ENCODE assay signal across 2 cellular contexts in genomic region chr3:50168388-50168787, GRCh38.
TF ChIP-seq lines count a peak whose summit lies in the region.

No MANE protein-coding gene starts in this region.

TF ChIP-seq in IMR-90, 13 proteins besides CTCF, POLR2A, EP300 and RAD21:
- TF ChIP-seq BHLHE40 (IDR thresholded peaks at IDR 0.05; ENCODE audit: low read depth, low read length): no peak
- no peak for TF ChIP-seq SMC3 (IDR thresholded peaks at IDR 0.05; ENCODE audit: low read depth, low read length)
- TF ChIP-seq ELK1 (IDR thresholded peaks at IDR 0.05; ENCODE audit: borderline replicate concordance, low read depth, low read length): no peak
- TF ChIP-seq MAFK (IDR thresholded peaks at IDR 0.05; ENCODE audit: low read depth, low read length): no peak
- TF ChIP-seq MAZ (IDR thresholded peaks at IDR 0.05; ENCODE audit: borderline replicate concordance, low read depth, low read length): no peak
- no peak for TF ChIP-seq NFE2L2 (IDR thresholded peaks at IDR 0.05; ENCODE audit: low read depth, low read length)
- TF ChIP-seq RCOR1 (IDR thresholded peaks at IDR 0.05; ENCODE audit: insufficient replicate concordance, low read length): no peak
- TF ChIP-seq RFX5 (IDR thresholded peaks at IDR 0.05; ENCODE audit: low read depth, low read length): no peak
- no peak for TF ChIP-seq CEBPB (IDR thresholded peaks at IDR 0.05; ENCODE audit: low read depth, low read length)
- TF ChIP-seq FOS (IDR thresholded peaks at IDR 0.05; ENCODE audit: low read depth, low read length): no peak
- TF ChIP-seq MXI1 (IDR thresholded peaks at IDR 0.05; ENCODE audit: borderline replicate concordance, low read depth, low read length): no peak
- no peak for TF ChIP-seq CHD1 (IDR thresholded peaks at IDR 0.05; ENCODE audit: low read depth, low read length)
- no peak for TF ChIP-seq USF2 (IDR thresholded peaks at IDR 0.05; ENCODE audit: low read depth, low read length)

TF ChIP-seq in H1, 55 proteins besides CTCF, POLR2A, EP300 and RAD21:
- TF ChIP-seq CBX5 (IDR thresholded peaks at IDR 0.05; ENCODE audit: low read depth, low read length) (no peak), SAP30 (IDR thresholded peaks at IDR 0.05; ENCODE audit: insufficient read depth, insufficient replicate concordance, low read length) (no peak), CHD1 (IDR thresholded peaks at IDR 0.05; ENCODE audit: low read depth, low read length) (no peak)
